ENCODE assay signal across 3 cellular contexts in the genomic region with DNA sequence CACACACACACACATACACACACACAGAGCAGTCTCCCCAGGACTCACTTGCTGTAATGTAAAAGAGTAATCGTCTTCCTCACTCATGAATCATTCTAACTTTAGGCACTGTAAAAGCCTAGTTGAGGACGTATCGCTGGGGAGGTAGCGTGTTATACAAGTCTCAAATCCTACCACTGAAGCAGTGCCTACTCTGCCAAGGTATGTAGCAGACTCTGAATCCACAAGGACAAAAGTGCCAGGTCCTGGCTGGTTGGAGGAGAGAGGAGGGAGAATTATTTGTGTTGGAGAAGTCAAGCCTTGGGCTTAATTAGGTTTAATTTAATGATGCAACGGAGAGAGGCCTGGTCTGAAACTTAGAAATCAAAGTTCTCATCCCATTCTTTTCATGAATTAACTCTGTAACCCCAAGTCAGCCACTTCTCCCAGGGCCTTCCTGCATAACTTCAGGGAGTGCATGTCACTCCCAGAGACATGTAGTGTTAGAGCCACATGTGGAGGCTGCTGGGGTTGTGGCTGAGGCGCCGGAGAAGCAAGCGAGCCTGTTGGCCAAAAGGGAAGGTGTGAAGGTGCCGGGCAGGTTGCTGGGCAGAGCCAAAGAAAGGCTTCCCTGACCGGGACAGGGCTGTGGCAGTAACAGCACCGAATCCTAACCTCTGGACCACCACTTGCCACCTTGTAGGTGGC.
TF ChIP-seq lines count a peak whose summit lies in the region.

No MANE protein-coding gene starts in this region.

TF ChIP-seq in GM23338, 12 proteins besides CTCF, POLR2A, EP300 and RAD21 (continues in another document):
- TF ChIP-seq ZNF331 (CRISPR knock-in tag; IDR thresholded peaks at IDR 0.05; ENCODE audit: low read depth) (no peak), EZH2phosphoT487 (IDR thresholded peaks at IDR 0.05; ENCODE audit: unreplicated experiment) (no peak), CREB1 (CRISPR knock-in tag; IDR thresholded peaks at IDR 0.05; ENCODE audit: low read depth) (no peak), JUNB (IDR thresholded peaks at IDR 0.05; ENCODE audit: unreplicated experiment) (no peak), POLR2AphosphoS5 (IDR thresholded peaks at IDR 0.05; ENCODE audit: low read depth) (no peak), EZH2 (IDR thresholded peaks at IDR 0.05; ENCODE audit: low read depth, unreplicated experiment) (no peak)
- TF ChIP-seq, protein P1, sequence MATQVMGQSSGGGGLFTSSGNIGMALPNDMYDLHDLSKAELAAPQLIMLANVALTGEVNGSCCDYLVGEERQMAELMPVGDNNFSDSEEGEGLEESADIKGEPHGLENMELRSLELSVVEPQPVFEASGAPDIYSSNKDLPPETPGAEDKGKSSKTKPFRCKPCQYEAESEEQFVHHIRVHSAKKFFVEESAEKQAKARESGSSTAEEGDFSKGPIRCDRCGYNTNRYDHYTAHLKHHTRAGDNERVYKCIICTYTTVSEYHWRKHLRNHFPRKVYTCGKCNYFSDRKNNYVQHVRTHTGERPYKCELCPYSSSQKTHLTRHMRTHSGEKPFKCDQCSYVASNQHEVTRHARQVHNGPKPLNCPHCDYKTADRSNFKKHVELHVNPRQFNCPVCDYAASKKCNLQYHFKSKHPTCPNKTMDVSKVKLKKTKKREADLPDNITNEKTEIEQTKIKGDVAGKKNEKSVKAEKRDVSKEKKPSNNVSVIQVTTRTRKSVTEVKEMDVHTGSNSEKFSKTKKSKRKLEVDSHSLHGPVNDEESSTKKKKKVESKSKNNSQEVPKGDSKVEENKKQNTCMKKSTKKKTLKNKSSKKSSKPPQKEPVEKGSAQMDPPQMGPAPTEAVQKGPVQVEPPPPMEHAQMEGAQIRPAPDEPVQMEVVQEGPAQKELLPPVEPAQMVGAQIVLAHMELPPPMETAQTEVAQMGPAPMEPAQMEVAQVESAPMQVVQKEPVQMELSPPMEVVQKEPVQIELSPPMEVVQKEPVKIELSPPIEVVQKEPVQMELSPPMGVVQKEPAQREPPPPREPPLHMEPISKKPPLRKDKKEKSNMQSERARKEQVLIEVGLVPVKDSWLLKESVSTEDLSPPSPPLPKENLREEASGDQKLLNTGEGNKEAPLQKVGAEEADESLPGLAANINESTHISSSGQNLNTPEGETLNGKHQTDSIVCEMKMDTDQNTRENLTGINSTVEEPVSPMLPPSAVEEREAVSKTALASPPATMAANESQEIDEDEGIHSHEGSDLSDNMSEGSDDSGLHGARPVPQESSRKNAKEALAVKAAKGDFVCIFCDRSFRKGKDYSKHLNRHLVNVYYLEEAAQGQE (IDR thresholded peaks at IDR 0.05; ENCODE audit: unreplicated experiment): no peak

TF ChIP-seq in WTC11, 78 proteins besides CTCF, POLR2A, EP300 and RAD21:
- TF ChIP-seq FOXJ3 (CRISPR knock-in tag; IDR thresholded peaks at IDR 0.05; ENCODE audit: borderline replicate concordance) (no peak), ZNF121 (CRISPR knock-in tag; IDR thresholded peaks at IDR 0.05) (no peak)

TF ChIP-seq in HepG2, 621 proteins besides CTCF, POLR2A, EP300 and RAD21:
- TF ChIP-seq ZNF556 (CRISPR knock-in tag; IDR thresholded peaks at IDR 0.05; ENCODE audit: borderline replicate concordance) (no peak), TEAD3 (CRISPR knock-in tag; optimal IDR thresholded peaks at IDR 0.05; ENCODE audit: borderline replicate concordance) (no peak), FIP1L1 (IDR thresholded peaks at IDR 0.05; ENCODE audit: borderline replicate concordance, insufficient read depth, low read depth, low read length) (no peak), NFIC (IDR thresholded peaks at IDR 0.05; ENCODE audit: low read length) (no peak), ZNF572 (CRISPR knock-in tag; IDR thresholded peaks at IDR 0.05) (no peak), POLR2AphosphoS2 (IDR thresholded peaks at IDR 0.05; ENCODE audit: low read depth, low read length) (no peak), MIER3 (CRISPR knock-in tag; IDR thresholded peaks at IDR 0.05; ENCODE audit: borderline replicate concordance) (no peak), HNF4G (IDR thresholded peaks at IDR 0.05; ENCODE audit: borderline replicate concordance, low read depth, low read length) (no peak), HNF4G (CRISPR knock-in tag; IDR thresholded peaks at IDR 0.05; ENCODE audit: borderline replicate concordance, low read depth) (no peak), ELF4 (CRISPR knock-in tag; IDR thresholded peaks at IDR 0.05; ENCODE audit: borderline replicate concordance) (no peak), ZNF232 (CRISPR knock-in tag; IDR thresholded peaks at IDR 0.05; ENCODE audit: borderline replicate concordance) (no peak)
- TF ChIP-seq, protein P2, sequence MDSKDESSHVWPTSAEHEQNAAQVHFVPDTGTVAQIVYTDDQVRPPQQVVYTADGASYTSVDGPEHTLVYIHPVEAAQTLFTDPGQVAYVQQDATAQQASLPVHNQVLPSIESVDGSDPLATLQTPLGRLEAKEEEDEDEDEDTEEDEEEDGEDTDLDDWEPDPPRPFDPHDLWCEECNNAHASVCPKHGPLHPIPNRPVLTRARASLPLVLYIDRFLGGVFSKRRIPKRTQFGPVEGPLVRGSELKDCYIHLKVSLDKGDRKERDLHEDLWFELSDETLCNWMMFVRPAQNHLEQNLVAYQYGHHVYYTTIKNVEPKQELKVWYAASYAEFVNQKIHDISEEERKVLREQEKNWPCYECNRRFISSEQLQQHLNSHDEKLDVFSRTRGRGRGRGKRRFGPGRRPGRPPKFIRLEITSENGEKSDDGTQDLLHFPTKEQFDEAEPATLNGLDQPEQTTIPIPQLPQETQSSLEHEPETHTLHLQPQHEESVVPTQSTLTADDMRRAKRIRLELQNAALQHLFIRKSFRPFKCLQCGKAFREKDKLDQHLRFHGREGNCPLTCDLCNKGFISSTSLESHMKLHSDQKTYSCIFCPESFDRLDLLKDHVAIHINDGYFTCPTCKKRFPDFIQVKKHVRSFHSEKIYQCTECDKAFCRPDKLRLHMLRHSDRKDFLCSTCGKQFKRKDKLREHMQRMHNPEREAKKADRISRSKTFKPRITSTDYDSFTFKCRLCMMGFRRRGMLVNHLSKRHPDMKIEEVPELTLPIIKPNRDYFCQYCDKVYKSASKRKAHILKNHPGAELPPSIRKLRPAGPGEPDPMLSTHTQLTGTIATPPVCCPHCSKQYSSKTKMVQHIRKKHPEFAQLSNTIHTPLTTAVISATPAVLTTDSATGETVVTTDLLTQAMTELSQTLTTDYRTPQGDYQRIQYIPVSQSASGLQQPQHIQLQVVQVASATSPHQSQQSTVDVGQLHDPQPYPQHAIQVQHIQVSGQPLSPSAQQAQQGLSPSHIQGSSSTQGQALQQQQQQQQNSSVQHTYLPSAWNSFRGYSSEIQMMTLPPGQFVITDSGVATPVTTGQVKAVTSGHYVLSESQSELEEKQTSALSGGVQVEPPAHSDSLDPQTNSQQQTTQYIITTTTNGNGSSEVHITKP (CRISPR knock-in tag; IDR thresholded peaks at IDR 0.05; ENCODE audit: low read depth): no peak
- TF ChIP-seq, protein P3, sequence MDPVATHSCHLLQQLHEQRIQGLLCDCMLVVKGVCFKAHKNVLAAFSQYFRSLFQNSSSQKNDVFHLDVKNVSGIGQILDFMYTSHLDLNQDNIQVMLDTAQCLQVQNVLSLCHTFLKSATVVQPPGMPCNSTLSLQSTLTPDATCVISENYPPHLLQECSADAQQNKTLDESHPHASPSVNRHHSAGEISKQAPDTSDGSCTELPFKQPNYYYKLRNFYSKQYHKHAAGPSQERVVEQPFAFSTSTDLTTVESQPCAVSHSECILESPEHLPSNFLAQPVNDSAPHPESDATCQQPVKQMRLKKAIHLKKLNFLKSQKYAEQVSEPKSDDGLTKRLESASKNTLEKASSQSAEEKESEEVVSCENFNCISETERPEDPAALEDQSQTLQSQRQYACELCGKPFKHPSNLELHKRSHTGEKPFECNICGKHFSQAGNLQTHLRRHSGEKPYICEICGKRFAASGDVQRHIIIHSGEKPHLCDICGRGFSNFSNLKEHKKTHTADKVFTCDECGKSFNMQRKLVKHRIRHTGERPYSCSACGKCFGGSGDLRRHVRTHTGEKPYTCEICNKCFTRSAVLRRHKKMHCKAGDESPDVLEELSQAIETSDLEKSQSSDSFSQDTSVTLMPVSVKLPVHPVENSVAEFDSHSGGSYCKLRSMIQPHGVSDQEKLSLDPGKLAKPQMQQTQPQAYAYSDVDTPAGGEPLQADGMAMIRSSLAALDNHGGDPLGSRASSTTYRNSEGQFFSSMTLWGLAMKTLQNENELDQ (CRISPR knock-in tag; IDR thresholded peaks at IDR 0.05; ENCODE audit: borderline replicate concordance): no peak
- TF ChIP-seq, protein P4, sequence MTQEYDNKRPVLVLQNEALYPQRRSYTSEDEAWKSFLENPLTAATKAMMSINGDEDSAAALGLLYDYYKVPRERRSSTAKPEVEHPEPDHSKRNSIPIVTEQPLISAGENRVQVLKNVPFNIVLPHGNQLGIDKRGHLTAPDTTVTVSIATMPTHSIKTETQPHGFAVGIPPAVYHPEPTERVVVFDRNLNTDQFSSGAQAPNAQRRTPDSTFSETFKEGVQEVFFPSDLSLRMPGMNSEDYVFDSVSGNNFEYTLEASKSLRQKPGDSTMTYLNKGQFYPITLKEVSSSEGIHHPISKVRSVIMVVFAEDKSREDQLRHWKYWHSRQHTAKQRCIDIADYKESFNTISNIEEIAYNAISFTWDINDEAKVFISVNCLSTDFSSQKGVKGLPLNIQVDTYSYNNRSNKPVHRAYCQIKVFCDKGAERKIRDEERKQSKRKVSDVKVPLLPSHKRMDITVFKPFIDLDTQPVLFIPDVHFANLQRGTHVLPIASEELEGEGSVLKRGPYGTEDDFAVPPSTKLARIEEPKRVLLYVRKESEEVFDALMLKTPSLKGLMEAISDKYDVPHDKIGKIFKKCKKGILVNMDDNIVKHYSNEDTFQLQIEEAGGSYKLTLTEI (CRISPR knock-in tag; conservative IDR thresholded peaks at IDR 0.05): no peak
- TF ChIP-seq, protein P5, sequence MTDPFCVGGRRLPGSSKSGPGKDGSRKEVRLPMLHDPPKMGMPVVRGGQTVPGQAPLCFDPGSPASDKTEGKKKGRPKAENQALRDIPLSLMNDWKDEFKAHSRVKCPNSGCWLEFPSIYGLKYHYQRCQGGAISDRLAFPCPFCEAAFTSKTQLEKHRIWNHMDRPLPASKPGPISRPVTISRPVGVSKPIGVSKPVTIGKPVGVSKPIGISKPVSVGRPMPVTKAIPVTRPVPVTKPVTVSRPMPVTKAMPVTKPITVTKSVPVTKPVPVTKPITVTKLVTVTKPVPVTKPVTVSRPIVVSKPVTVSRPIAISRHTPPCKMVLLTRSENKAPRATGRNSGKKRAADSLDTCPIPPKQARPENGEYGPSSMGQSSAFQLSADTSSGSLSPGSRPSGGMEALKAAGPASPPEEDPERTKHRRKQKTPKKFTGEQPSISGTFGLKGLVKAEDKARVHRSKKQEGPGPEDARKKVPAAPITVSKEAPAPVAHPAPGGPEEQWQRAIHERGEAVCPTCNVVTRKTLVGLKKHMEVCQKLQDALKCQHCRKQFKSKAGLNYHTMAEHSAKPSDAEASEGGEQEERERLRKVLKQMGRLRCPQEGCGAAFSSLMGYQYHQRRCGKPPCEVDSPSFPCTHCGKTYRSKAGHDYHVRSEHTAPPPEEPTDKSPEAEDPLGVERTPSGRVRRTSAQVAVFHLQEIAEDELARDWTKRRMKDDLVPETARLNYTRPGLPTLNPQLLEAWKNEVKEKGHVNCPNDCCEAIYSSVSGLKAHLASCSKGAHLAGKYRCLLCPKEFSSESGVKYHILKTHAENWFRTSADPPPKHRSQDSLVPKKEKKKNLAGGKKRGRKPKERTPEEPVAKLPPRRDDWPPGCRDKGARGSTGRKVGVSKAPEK (CRISPR knock-in tag; IDR thresholded peaks at IDR 0.05; ENCODE audit: borderline replicate concordance): no peak
- TF ChIP-seq, protein P6, sequence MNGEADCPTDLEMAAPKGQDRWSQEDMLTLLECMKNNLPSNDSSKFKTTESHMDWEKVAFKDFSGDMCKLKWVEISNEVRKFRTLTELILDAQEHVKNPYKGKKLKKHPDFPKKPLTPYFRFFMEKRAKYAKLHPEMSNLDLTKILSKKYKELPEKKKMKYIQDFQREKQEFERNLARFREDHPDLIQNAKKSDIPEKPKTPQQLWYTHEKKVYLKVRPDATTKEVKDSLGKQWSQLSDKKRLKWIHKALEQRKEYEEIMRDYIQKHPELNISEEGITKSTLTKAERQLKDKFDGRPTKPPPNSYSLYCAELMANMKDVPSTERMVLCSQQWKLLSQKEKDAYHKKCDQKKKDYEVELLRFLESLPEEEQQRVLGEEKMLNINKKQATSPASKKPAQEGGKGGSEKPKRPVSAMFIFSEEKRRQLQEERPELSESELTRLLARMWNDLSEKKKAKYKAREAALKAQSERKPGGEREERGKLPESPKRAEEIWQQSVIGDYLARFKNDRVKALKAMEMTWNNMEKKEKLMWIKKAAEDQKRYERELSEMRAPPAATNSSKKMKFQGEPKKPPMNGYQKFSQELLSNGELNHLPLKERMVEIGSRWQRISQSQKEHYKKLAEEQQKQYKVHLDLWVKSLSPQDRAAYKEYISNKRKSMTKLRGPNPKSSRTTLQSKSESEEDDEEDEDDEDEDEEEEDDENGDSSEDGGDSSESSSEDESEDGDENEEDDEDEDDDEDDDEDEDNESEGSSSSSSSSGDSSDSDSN (CRISPR knock-in tag; IDR thresholded peaks at IDR 0.05): no peak
